8 cellular contexts compared by ENCODE assay signal in the genomic region with DNA sequence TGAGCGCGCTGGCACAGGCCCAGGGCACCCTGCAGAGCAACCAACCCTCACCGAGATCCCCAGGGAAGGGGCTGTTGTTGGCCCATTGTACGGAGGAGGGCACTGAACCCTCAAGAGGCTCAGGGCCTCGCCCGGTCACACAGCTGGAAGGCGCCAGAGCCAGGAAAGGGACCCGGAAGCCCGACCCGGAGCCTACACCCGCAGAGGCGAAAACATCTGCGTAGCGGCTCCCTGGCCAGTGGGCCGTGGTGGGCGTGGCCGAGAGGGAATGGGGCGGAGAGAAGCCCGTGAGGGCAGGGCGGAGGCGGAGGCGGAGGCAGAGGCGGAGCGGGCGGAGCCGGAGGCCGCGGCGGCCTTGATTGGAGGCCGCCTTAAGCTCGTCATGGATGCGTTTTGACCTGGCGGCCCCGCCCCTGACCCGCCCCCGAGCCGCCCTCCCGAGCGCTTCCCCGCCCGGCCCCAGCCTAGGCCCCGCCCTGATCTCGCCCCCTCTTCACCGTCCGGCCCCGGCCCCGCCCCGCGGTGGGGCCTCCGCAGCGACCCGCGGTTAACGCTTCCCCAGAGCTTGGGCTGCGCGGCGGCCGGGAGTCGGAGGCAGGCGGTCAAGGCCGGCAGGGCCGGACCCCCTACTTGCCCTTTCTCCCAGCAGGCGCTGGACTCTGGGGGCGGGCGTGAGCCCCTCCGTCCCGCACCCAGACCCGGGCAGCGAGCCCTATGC.
DNase-seq lines count a peak whose midpoint lies in the region; ATAC-seq lines count a peak whose summit lies in the region.

No MANE protein-coding gene starts in this region.

- DNase-seq in AG20443 (ENCODE audit: low spot score) (peak; percentile 98), NCI-H345 treated with DMSO at 0.1 percent for 48 hours (lab: John Stamatoyannopoulos, UW; ENCODE audit: unreplicated experiment) (peak; percentile 97), cerebellar nuclear complex (lab: John Stamatoyannopoulos, UW) (peak; percentile 50 to 54), kidney glomerular epithelial cell (lab: John Stamatoyannopoulos, UW) (peak; percentile 91)
- DNase-seq in activated CD4-positive, CD25-positive, alpha-beta regulatory T cell treated with anti-CD3 and anti-CD28 coated beads, Interleukin-2, amount 50 U/mL, for 72 hours = peak; percentile 98
- DNase-seq in stimulated activated CD4-positive, alpha-beta T cell treated with anti-CD3 and anti-CD28 coated beads, Interleukin-15, amount 100 ng/mL, for 24 hours = peak; percentile 95

- ATAC-seq in GM19043 (IDR thresholded peaks at IDR 0.05; ENCODE audit: low read depth, unreplicated experiment) (peak; percentile 76), HG03342 (IDR thresholded peaks at IDR 0.05; ENCODE audit: unreplicated experiment) (peak; percentile 62)

Comparison
In these comparisons a context has a peak if more than half of its experiments do, and no peak if none do; other contexts are left out.
1. Peak in every context shown above with its lines: DNase-seq and ATAC-seq.